10 cellular contexts compared by ENCODE assay signal in genomic region chr5:85927632-85928031, GRCh38.
"Had no signal": no experiment of that assay in that cellular context is flagged by ENCODE, and none has a peak within 500 bp of the region (broad histone marks: within the 10 kb centered on the region; RNA-seq: fewer than 3 reads in every experiment).

No MANE protein-coding gene starts in this region.

- H3K4me1 ChIP-seq: HAP-1 had no signal

- H2AFZ ChIP-seq: GM23248, GM23338 had no signal

- FAIRE-seq: H54 had no signal

- H3K36me3 ChIP-seq: HAP-1 had no signal

- H3K4me2 ChIP-seq: GM23338 had no signal

- H3K27ac ChIP-seq: GM23248 had no signal

- H3K4me3 ChIP-seq: GM23248, GM23338, HAP-1 had no signal

- ATAC-seq: GM23338, HCT116 had no signal

- H3K9ac ChIP-seq: GM23248 had no signal

- DNase-seq: GM23248, GOT3, H7, H9, HCEC 1CT, HFFc6 had no signal

- H3K9me3 ChIP-seq: HAP-1 had no signal
